ENCODE assay signal across 17 cellular contexts in the genomic region with DNA sequence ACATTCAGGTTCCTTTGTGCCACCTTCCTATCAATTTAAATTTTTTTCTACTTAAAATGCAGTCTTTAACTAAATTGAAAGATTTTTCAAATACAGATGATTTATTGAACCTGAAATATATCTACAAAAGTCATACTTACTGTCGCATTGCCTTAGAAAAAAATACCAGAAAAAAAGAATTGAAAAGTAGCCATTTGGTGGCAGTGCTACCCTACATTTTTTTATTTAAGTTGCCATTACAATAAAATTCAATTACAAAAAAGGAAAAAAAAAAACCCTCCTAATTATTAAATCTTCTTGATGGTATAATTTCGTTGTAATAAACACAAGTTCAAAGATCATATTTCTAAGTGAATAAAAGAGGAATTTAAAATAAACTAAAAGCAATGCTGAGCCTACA.
DNase-seq lines count a peak whose midpoint lies in the region; ATAC-seq, FAIRE-seq and TF ChIP-seq lines count a peak whose summit lies in the region.
"Had no signal": no experiment of that assay in that cellular context is flagged by ENCODE, and none has a peak within 500 bp of the region (broad histone marks: within the 10 kb centered on the region; RNA-seq: fewer than 3 reads in every experiment).

No MANE protein-coding gene starts in this region.

- FAIRE-seq in A204.1 (lab: Jason Lieb, UNC), result peak; percentile 81

- TF ChIP-seq CTCF in GM13977 (IDR thresholded peaks at IDR 0.05; ENCODE audit: extremely low read depth, insufficient read depth, missing control alignments) (peak; percentile 14), VCaP (conservative IDR thresholded peaks at IDR 0.05) (peak; percentile 55)

- no peak for DNase-seq in GM13977 (ENCODE audit: low spot score)
- peak; percentile 3 for DNase-seq in kidney tubule cell (ENCODE audit: low spot score)
- DNase-seq in activated CD4-positive, CD25-positive, alpha-beta regulatory T cell (lab: John Stamatoyannopoulos, UW), result no peak
- DNase-seq in stimulated activated naive CD8-positive, alpha-beta T cell treated with anti-CD3 and anti-CD28 coated beads, Interleukin-15, Interleukin-2, amounts not matched to agents 100 U/mL and 50 U/mL, for 24 hours, result no peak
- no peak for DNase-seq in NCI-H2196 (lab: John Stamatoyannopoulos, UW; ENCODE audit: unreplicated experiment)
- DNase-seq: activated CD8-positive, alpha-beta memory T cell treated with anti-CD3 and anti-CD28 coated beads, Interleukin-2, amount 10 ng/mL, durations not matched to agents 7 days and 5 days; activated gamma-delta T cell treated with Interleukin-2 at 50 U/mL for 16 hours; brain microvascular endothelial cell; DMS79 treated with DMSO at 0.1 percent for 48 hours; effector CD8-positive, alpha-beta T cell; MV-4-11; NCI-H226; nucleus accumbens; stimulated activated CD4-positive, alpha-beta T cell treated with anti-CD3 and anti-CD28 coated beads, Interleukin-12 subunit alpha, Interleukin-12 subunit beta, amount 100 ng/mL, for 4 hours had no signal

- in situ Hi-C loops in GM13977 (cut with MboI; ENCODE audit: low pct_unique_long_range_greater_than_20kb, low sequenced_read_pairs, unreplicated experiment), result no loop called here

- ATAC-seq in activated CD4-positive, CD25-positive, alpha-beta regulatory T cell treated with anti-CD3 and anti-CD28 coated beads, Interleukin-2, amount 50 U/mL, for 24 hours, result no peak
- ATAC-seq in stimulated activated naive CD8-positive, alpha-beta T cell treated with anti-CD3 and anti-CD28 coated beads, Interleukin-15, Interleukin-2, amounts not matched to agents 100 U/mL and 50 U/mL, for 24 hours, result no peak
- ATAC-seq: activated CD8-positive, alpha-beta memory T cell treated with anti-CD3 and anti-CD28 coated beads, Interleukin-2, amount 10 ng/mL, durations not matched to agents 7 days and 5 days had no signal

- no peak overlapping the region for H3K27ac ChIP-seq in VCaP
- H3K27ac ChIP-seq: brain microvascular endothelial cell had no signal
